Comparison of ENCODE assay signal across 10 cellular contexts in genomic region chr3:129000742-129001100, GRCh38. TPM values are rescaled to one million over a fixed set of nuclear protein-coding genes. Genes with fewer than 3 reads are reported as not detected.
A peak's percentile ranks its signal among the peaks of the same experiment; 100 is the strongest.
DNase-seq lines count a peak whose midpoint lies in the region; ATAC-seq, FAIRE-seq and TF ChIP-seq lines count a peak whose summit lies in the region.
"Had no signal": no experiment of that assay in that cellular context is flagged by ENCODE, and none has a peak within 500 bp of the region (broad histone marks: within the 10 kb centered on the region; RNA-seq: fewer than 3 reads in every experiment).

No MANE protein-coding gene starts in this region.

- H3K36me3 ChIP-seq in GM23338 (ENCODE audit: insufficient read depth): no peaks in the 10 kb centered on the region
- H3K36me3 ChIP-seq in astrocyte (ENCODE audit: insufficient read depth, low read length): no peaks in the 10 kb centered on the region

- H3K27ac Mint-ChIP-seq in GM23338: no peak overlapping the region
- no peak overlapping the region for H3K27ac Mint-ChIP-seq in astrocyte (ENCODE audit: unreplicated experiment)

- peaks cover 4% of the 10 kb centered on the region for H4K20me1 ChIP-seq in GM23338 (replicated peaks; ENCODE audit: insufficient read depth)
- H4K20me1 ChIP-seq in astrocyte (ENCODE audit: insufficient read depth, low read length): peaks cover 7% of the 10 kb centered on the region

- H3K4me1 ChIP-seq in GM23338 (ENCODE audit: insufficient read depth) (peaks cover 11% of the 10 kb centered on the region), astrocyte (ENCODE audit: insufficient read depth, low read length) (peaks cover 2% of the 10 kb centered on the region)

- DNase-seq in GM23338 (ENCODE audit: low spot score) (peak; percentile 61), astrocyte (ENCODE audit: low read depth) (no peak), iPS-NIHi7 (ENCODE audit: extremely low spot score) (peak; percentile 36), sciatic nerve (ENCODE audit: low spot score) (no peak), HPDE6-E6E7 (ENCODE audit: extremely low spot score) (no peak), glomerular visceral epithelial cell (ENCODE audit: extremely low spot score) (no peak)
- DNase-seq: NCI-H526 treated with DMSO at 0.1 percent for 48 hours had no signal

- H3K9me2 ChIP-seq in GM23338 (ENCODE audit: insufficient read depth): 0 out of 2 replicates have a peak, but pooled peaks cover 4% of the 10 kb centered on the region

- H3K4me3 ChIP-seq in GM23338 (peak overlapping the region; percentile 74), astrocyte (ENCODE audit: insufficient read depth, low read depth, low read length) (no peak overlapping the region)

- H3K27me3 Mint-ChIP-seq in GM23338 (ENCODE audit: insufficient read depth, low read depth, poor library complexity) (peaks cover 66% of the 10 kb centered on the region), astrocyte (ENCODE audit: low read depth, unreplicated experiment) (peaks cover 51% of the 10 kb centered on the region)

- H3K9ac ChIP-seq in astrocyte (ENCODE audit: low read length): no peak overlapping the region

- no peak overlapping the region for H3K27ac ChIP-seq in GM23338 (ENCODE audit: low read depth)
- H3K27ac ChIP-seq in astrocyte (ENCODE audit: low read depth, low read length): no peak overlapping the region

- intact Hi-C loops in sciatic nerve (cut with DNase I): no loop called here

- H3K4me3 Mint-ChIP-seq in GM23338 (peak overlapping the region; percentile 78), astrocyte (ENCODE audit: unreplicated experiment) (peak overlapping the region; percentile 60)

- H3F3A ChIP-seq in GM23338 (replicated peaks; ENCODE audit: low read depth): peaks cover 4% of the 10 kb centered on the region; the same call in 1 of the 2 replicates

- no peak for FAIRE-seq in astrocyte (lab: Jason Lieb, UNC)
- FAIRE-seq: frontal cortex had no signal

- H3K4me2 ChIP-seq in GM23338 (peak overlapping the region; percentile 94), astrocyte (ENCODE audit: low read length) (peak overlapping the region; percentile 76)

- H2AFZ ChIP-seq in GM23338: peak overlapping the region; percentile 98
- H2AFZ ChIP-seq in astrocyte (ENCODE audit: low read depth, low read length): peak overlapping the region; percentile 56

- TF ChIP-seq CTCF in GM23338 (conservative IDR thresholded peaks at IDR 0.05; ENCODE audit: low read depth in 2 of 2) (no peak), astrocyte (IDR thresholded peaks at IDR 0.05; ENCODE audit: insufficient read depth, low read depth, low read length) (no peak)

- no peaks in the 10 kb centered on the region for H3K9me3 ChIP-seq in astrocyte (ENCODE audit: insufficient read depth, low read depth, low read length)

- H3K27me3 ChIP-seq in GM23338 (ENCODE audit: insufficient read depth) (peaks cover 92% of the 10 kb centered on the region), astrocyte (ENCODE audit: insufficient read depth, low read length) (peaks cover 65% of the 10 kb centered on the region)

- H3K4me1 Mint-ChIP-seq in GM23338 (peaks cover 41% of the 10 kb centered on the region), astrocyte (ENCODE audit: low read depth, unreplicated experiment) (peaks cover 10% of the 10 kb centered on the region)

- H3K36me3 Mint-ChIP-seq in GM23338 (ENCODE audit: low read depth): peaks cover 3% of the 10 kb centered on the region; the same call in 1 of the 3 replicates
- no peaks in the 10 kb centered on the region for H3K36me3 Mint-ChIP-seq in astrocyte (ENCODE audit: low read depth, unreplicated experiment)

- H3K79me2 ChIP-seq in GM23338 (replicated peaks; ENCODE audit: insufficient read depth) (no peaks in the 10 kb centered on the region), astrocyte (ENCODE audit: insufficient read depth, low read length) (no peaks in the 10 kb centered on the region)

- peak; percentile 10 for ATAC-seq in GM23338
- peak; percentile 11 for ATAC-seq in sciatic nerve
- no peak for ATAC-seq in GM19455 (IDR thresholded peaks at IDR 0.05; ENCODE audit: unreplicated experiment)
- no peak for ATAC-seq in HG03175 (IDR thresholded peaks at IDR 0.05; ENCODE audit: unreplicated experiment)

- H3K9me3 Mint-ChIP-seq in GM23338: peaks cover 12% of the 10 kb centered on the region; the same call in 2 of the 3 replicates
- H3K9me3 Mint-ChIP-seq in astrocyte (ENCODE audit: unreplicated experiment): no peaks in the 10 kb centered on the region

TF ChIP-seq in GM23338, 12 proteins besides CTCF, POLR2A, EP300 and RAD21:
- no peak for TF ChIP-seq JUNB (IDR thresholded peaks at IDR 0.05; ENCODE audit: unreplicated experiment)
- peak; percentile 72 for TF ChIP-seq EZH2 (IDR thresholded peaks at IDR 0.05; ENCODE audit: low read depth, unreplicated experiment)

RNA-seq across cellular contexts. Expression of gene EFCC1, which starts 0.4 kb away (rescaled TPM):
- total RNA-seq in GM23338 (2014; rRNA removed; shearing (Covaris generic)): 0.27 TPM in 1 of 2 replicates, not detected in the other
- 0.10 TPM in 1 of 2 replicates, not detected in the other for polyA plus RNA-seq in GM23338 (2016; fragmentation: Nextera tagmentation; extraction: Ambion mirVana)
- total RNA-seq in astrocyte (not detected in 2 replicates), sciatic nerve (1.6 TPM)

RNA-seq across cellular contexts. Expression of gene CFAP92, which starts 6.8 kb away (rescaled TPM):
- 1.6 and 2.1 TPM in 2 replicates for total RNA-seq in GM23338 (2014; rRNA removed; shearing (Covaris generic))
- 1.7 and 2.3 TPM in 2 replicates for polyA plus RNA-seq in GM23338 (2016; fragmentation: Nextera tagmentation; extraction: Ambion mirVana)
- 0.10 and 0.52 TPM in 2 replicates for total RNA-seq in astrocyte
- total RNA-seq in sciatic nerve: 1.2 TPM

RNA-seq across cellular contexts. Expression of gene GP9, which starts 59.9 kb away (rescaled TPM):
- total RNA-seq in GM23338 (2014; rRNA removed; shearing (Covaris generic)): not detected in 2 replicates
- polyA plus RNA-seq in GM23338 (2016; fragmentation: Nextera tagmentation; extraction: Ambion mirVana): not detected in 2 replicates
- total RNA-seq in astrocyte (not detected in 2 replicates), sciatic nerve (0.53 TPM)
- total RNA-seq: frontal cortex had no signal

Comparison
In these comparisons a context has a peak if more than half of its experiments do, and no peak if none do; other contexts are left out.
1. ATAC-seq: peak in GM23338 (single experiment) and sciatic nerve (single experiment); none in GM19455 (single experiment) and HG03175 (single experiment).
2. DNase-seq: peak in GM23338 (single experiment) and iPS-NIHi7 (single experiment); none in astrocyte (single experiment), sciatic nerve (single experiment), HPDE6-E6E7 (single experiment) and glomerular visceral epithelial cell (single experiment).